Comparison of ENCODE assay signal across 16 cellular contexts in the genomic region with DNA sequence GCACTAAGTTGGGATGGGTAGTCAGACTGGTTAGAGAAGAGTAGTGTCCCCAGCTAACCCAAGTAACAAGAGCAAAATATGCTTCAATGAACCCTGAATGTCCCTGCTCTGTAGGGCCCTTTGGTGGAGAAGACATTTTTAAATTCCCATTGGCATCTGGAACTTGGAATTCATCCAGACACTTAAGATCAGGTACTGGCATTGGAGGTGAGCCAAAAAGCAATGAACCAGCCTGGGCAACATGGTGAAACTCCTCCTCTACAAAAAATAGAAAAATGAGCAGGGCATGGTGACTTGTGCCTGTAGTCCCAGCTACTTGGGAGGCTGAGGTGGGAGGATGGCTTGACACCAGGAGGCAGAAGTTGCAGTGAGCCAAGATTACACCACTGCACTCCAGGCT. TPM values are rescaled to one million over a fixed set of nuclear protein-coding genes. Genes with fewer than 3 reads are reported as not detected.
DNase-seq lines count a peak whose midpoint lies in the region; ATAC-seq, FAIRE-seq and TF ChIP-seq lines count a peak whose summit lies in the region.
"Had no signal": no experiment of that assay in that cellular context is flagged by ENCODE, and none has a peak within 500 bp of the region (broad histone marks: within the 10 kb centered on the region; RNA-seq: fewer than 3 reads in every experiment).

No MANE protein-coding gene starts in this region.

- H3K27me3 ChIP-seq in lower lobe of right lung (ENCODE audit: low read depth), result peaks cover 4% of the 10 kb centered on the region

- no peak overlapping the region for H3K4me3 ChIP-seq in lower lobe of right lung
- H3K4me3 ChIP-seq: A549, GM23338 had no signal

- H3K36me3 ChIP-seq in lower lobe of right lung, result no peaks in the 10 kb centered on the region

- ATAC-seq in lower lobe of right lung, result no peak
- ATAC-seq: A549; CD8-positive, alpha-beta T cell; GM23338 had no signal

- intact Hi-C loops in lower lobe of right lung (cut with DNase I), result no loop called here

- H3K4me1 ChIP-seq in lower lobe of right lung, result no peaks in the 10 kb centered on the region
- H3K4me1 ChIP-seq: A549, Caco-2 had no signal

- no peak for FAIRE-seq in HTR-8/SVneo (lab: Jason Lieb, UNC)
- FAIRE-seq: A549, G401.6, GM12891 had no signal

- no peak overlapping the region for H3K27ac ChIP-seq in lower lobe of right lung
- H3K27ac ChIP-seq: A549 had no signal

- DNase-seq in DMS79 (lab: John Stamatoyannopoulos, UW) (peak; percentile 63), DMS79 treated with DMSO at 0.1 percent for 48 hours (lab: John Stamatoyannopoulos, UW) (peak; percentile 88), NCI-H2029 treated with DMSO at 0.1 percent for 48 hours (lab: John Stamatoyannopoulos, UW) (peak; percentile 72), renal cortical epithelial cell (ENCODE audit: low read depth) (peak; percentile 54), lower lobe of right lung (no peak), HTR-8/SVneo (ENCODE audit: insufficient read length, low spot score) (no peak)
- DNase-seq: Caco-2; CD8-positive, alpha-beta T cell; DMS 273 treated with DMSO at 0.1 percent for 48 hours; EL; H9; IMR-90 had no signal

- H3K9me3 ChIP-seq in lower lobe of right lung, result no peaks in the 10 kb centered on the region
- H3K9me3 ChIP-seq: Caco-2 had no signal

- TF ChIP-seq CTCF in lower lobe of right lung (IDR thresholded peaks at IDR 0.05), result no peak

RNA-seq across cellular contexts. Expression of a gene that starts 58.9 kb away (rescaled TPM):
- total RNA-seq in renal cortical epithelial cell, result 3.5 and 30.6 TPM in 2 replicates
- total RNA-seq in lower lobe of right lung, result 10.2 TPM

Comparison
In these comparisons a context has a peak if more than half of its experiments do, and no peak if none do; other contexts are left out.
1. DNase-seq: peak in DMS79 (single experiment), DMS79 treated with DMSO at 0.1 percent for 48 hours (single experiment), NCI-H2029 treated with DMSO at 0.1 percent for 48 hours (single experiment) and renal cortical epithelial cell (single experiment); none in lower lobe of right lung (single experiment) and HTR-8/SVneo (single experiment).